In the genomic region with DNA sequence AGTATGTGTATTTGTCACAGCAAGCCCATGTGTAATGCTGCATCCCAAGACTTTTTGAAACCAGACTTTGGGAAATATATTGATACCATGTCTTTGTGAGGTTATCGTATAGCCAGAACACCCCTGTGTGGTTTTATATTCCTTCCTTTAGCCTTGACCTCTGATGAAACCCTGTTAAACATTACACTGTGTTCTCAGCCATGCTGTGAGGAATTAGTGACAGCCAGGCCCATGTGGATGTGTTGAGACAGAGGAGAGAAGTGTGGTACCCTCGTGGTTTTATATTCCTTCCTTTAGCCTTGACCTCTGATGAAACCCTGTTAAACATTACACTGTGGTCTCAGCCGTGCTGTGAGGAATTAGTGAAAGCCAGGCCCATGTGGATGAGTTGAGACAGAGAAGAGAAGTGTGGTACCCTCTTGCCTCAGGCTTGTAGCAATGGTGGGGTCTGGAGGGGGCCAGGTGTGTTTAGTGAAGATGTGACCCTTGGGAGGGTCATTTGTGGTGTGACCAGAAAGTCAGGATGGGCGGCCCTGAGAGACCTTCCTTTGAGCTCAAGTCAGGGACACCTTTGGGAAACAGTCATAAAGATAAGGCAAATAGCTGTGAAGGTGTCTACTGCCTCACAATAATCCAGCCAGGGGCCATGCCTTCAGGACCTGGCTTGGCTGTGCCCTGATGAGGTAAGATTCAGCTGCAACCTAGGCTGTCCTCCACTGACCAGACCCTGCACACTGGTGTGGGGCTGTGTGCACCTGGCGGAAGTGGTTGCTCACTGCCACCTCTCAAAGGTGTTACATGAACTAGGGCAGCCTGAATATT, we compare ENCODE assay signal across 12 cellular contexts.
A peak's percentile ranks its signal among the peaks of the same experiment; 100 is the strongest.
DNase-seq lines count a peak whose midpoint lies in the region; ATAC-seq and TF ChIP-seq lines count a peak whose summit lies in the region.
"Had no signal": no experiment of that assay in that cellular context is flagged by ENCODE, and none has a peak within 500 bp of the region (broad histone marks: within the 10 kb centered on the region; RNA-seq: fewer than 3 reads in every experiment).

No MANE protein-coding gene starts in this region.

- no peak overlapping the region for H3K4me2 ChIP-seq in hepatocyte

- no peaks in the 10 kb centered on the region for H3K9me2 ChIP-seq in hepatocyte (replicated peaks; ENCODE audit: insufficient read depth)

- TF ChIP-seq CTCF in hepatocyte (IDR thresholded peaks at IDR 0.05; ENCODE audit: poor library complexity) (no peak), osteocyte (IDR thresholded peaks at IDR 0.05) (no peak)

- H3K27me3 ChIP-seq in hepatocyte, result no peaks in the 10 kb centered on the region

- H4K20me1 ChIP-seq in hepatocyte (ENCODE audit: insufficient read depth, poor library complexity, severe bottlenecking), result no peaks in the 10 kb centered on the region

- H3K4me3 ChIP-seq in hepatocyte, result no peak overlapping the region

- no peaks in the 10 kb centered on the region for H3K9me3 ChIP-seq in hepatocyte (ENCODE audit: low read depth)

- H3K79me2 ChIP-seq in hepatocyte, result no peaks in the 10 kb centered on the region

- ATAC-seq in GM18505 (IDR thresholded peaks at IDR 0.05; ENCODE audit: unreplicated experiment) (peak; percentile 79), GM21390 (IDR thresholded peaks at IDR 0.05; ENCODE audit: unreplicated experiment) (peak; percentile 62), HG03378 (IDR thresholded peaks at IDR 0.05; ENCODE audit: unreplicated experiment) (peak; percentile 87), Right ventricle myocardium superior (ENCODE audit: poor library complexity) (no peak)

- H3K36me3 ChIP-seq in hepatocyte (replicated peaks; ENCODE audit: insufficient read depth, low read depth), result no peaks in the 10 kb centered on the region

- no peak for DNase-seq in hepatocyte (ENCODE audit: low spot score)
- no peak for DNase-seq in activated effector memory CD4-positive, alpha-beta T cell treated with Interleukin-2 at 50 U/mL for 16 hours
- no peak for DNase-seq in stimulated activated CD4-positive, alpha-beta T cell treated with anti-CD3 and anti-CD28 coated beads, Interleukin-2, amount 100 ng/mL, for 24 hours
- DNase-seq in osteocyte (ENCODE audit: extremely low spot score, unreplicated experiment), result no peak
- DNase-seq in Right ventricle myocardium superior, result no peak
- DNase-seq: amniotic stem cell; NCI-H1105 treated with DMSO at 0.1 percent for 48 hours; stimulated activated CD4-positive, alpha-beta T cell treated with anti-CD3 and anti-CD28 coated beads, Interleukin-12 subunit alpha, Interleukin-12 subunit beta, amount 100 ng/mL, for 4 hours; T-helper 9 cell had no signal

- H3K4me3 Mint-ChIP-seq in osteocyte (ENCODE audit: unreplicated experiment), result no peak overlapping the region

- peak overlapping the region; percentile 72 for H3K27ac ChIP-seq in hepatocyte

- peaks cover 34% of the 10 kb centered on the region for H3K4me1 Mint-ChIP-seq in osteocyte (ENCODE audit: unreplicated experiment)

- 54% methylated on average over 5 of the region's 5 CpGs for WGBS in hepatocyte (ENCODE audit: low lambda C conversion rate, missing lambda C conversion rate)

- peaks cover 20% of the 10 kb centered on the region for H3K4me1 ChIP-seq in hepatocyte (ENCODE audit: insufficient read depth)

- H3K27ac Mint-ChIP-seq in osteocyte (ENCODE audit: unreplicated experiment), result no peak overlapping the region

- no peaks in the 10 kb centered on the region for H3K36me3 Mint-ChIP-seq in osteocyte (ENCODE audit: unreplicated experiment)

- H3K9me3 Mint-ChIP-seq in osteocyte (ENCODE audit: unreplicated experiment), result no peaks in the 10 kb centered on the region

- H2AFZ ChIP-seq in hepatocyte, result no peak overlapping the region

- no peaks in the 10 kb centered on the region for H3K27me3 Mint-ChIP-seq in osteocyte (ENCODE audit: unreplicated experiment)

- intact Hi-C loops in Right ventricle myocardium superior (cut with DNase I), result no loop called here

- TF ChIP-seq POLR2A in GM18505 (IDR thresholded peaks at IDR 0.05; ENCODE audit: borderline replicate concordance, extremely low read depth, insufficient read depth, insufficient read length), result no peak
